In genomic region chr10:128018704-128019103, GRCh38 we compare ENCODE assay signal across 16 cellular contexts.
"Had no signal": no experiment of that assay in that cellular context is flagged by ENCODE, and none has a peak within 500 bp of the region (broad histone marks: within the 10 kb centered on the region; RNA-seq: fewer than 3 reads in every experiment).

No MANE protein-coding gene starts in this region.

- H3K27me3 Mint-ChIP-seq: activated CD4-positive, alpha-beta T cell treated with anti-CD3 and anti-CD28 coated beads, Interleukin-2, amount 10 ng/mL, durations not matched to agents 7 days and 5 days had no signal

- H3K27ac ChIP-seq: body of pancreas, esophagus squamous epithelium, upper lobe of right lung had no signal

- H3K4me3 Mint-ChIP-seq: activated CD4-positive, alpha-beta T cell treated with anti-CD3 and anti-CD28 coated beads, Interleukin-2, amount 10 ng/mL, durations not matched to agents 7 days and 5 days; activated naive CD4-positive, alpha-beta T cell treated with anti-CD3 and anti-CD28 coated beads, Interleukin-2, amount 10 ng/mL, durations not matched to agents 7 days and 5 days; naive thymus-derived CD8-positive, alpha-beta T cell; WTC11 had no signal

- H3K36me3 Mint-ChIP-seq: activated naive CD4-positive, alpha-beta T cell treated with anti-CD3 and anti-CD28 coated beads, Interleukin-2, amount 10 ng/mL, durations not matched to agents 7 days and 5 days; naive thymus-derived CD8-positive, alpha-beta T cell; WTC11 had no signal

- DNase-seq: activated CD4-positive, alpha-beta T cell treated with anti-CD3 and anti-CD28 coated beads, Interleukin-2, amount 10 ng/mL, durations not matched to agents 7 days and 5 days; activated naive CD4-positive, alpha-beta T cell treated with anti-CD3 and anti-CD28 coated beads, Interleukin-2, amount 10 ng/mL, durations not matched to agents 7 days and 5 days; amniotic stem cell; body of pancreas; caudate nucleus; esophagus squamous epithelium; hypothalamus; kidney glomerular epithelial cell; mesenchymal stem cell; naive thymus-derived CD8-positive, alpha-beta T cell; nucleus accumbens; SHP77; stimulated activated CD4-positive, alpha-beta T cell treated with anti-CD3 and anti-CD28 coated beads, Interleukin-4, amount 100 ng/mL, for 1 hour; stimulated activated naive CD4-positive, alpha-beta T cell treated with Interleukin-2 at 50 U/mL for 16 hours; upper lobe of right lung had no signal

- ATAC-seq: body of pancreas; naive thymus-derived CD8-positive, alpha-beta T cell; upper lobe of right lung; WTC11 had no signal

- H3K9me3 ChIP-seq: body of pancreas, esophagus squamous epithelium, upper lobe of right lung had no signal

- H3K36me3 ChIP-seq: esophagus squamous epithelium, upper lobe of right lung had no signal

- H3K4me1 Mint-ChIP-seq: WTC11 had no signal

- H3K27ac Mint-ChIP-seq: activated CD4-positive, alpha-beta T cell treated with anti-CD3 and anti-CD28 coated beads, Interleukin-2, amount 10 ng/mL, durations not matched to agents 7 days and 5 days; activated naive CD4-positive, alpha-beta T cell treated with anti-CD3 and anti-CD28 coated beads, Interleukin-2, amount 10 ng/mL, durations not matched to agents 7 days and 5 days; WTC11 had no signal

- H3K9me3 Mint-ChIP-seq: activated CD4-positive, alpha-beta T cell treated with anti-CD3 and anti-CD28 coated beads, Interleukin-2, amount 10 ng/mL, durations not matched to agents 7 days and 5 days; activated naive CD4-positive, alpha-beta T cell treated with anti-CD3 and anti-CD28 coated beads, Interleukin-2, amount 10 ng/mL, durations not matched to agents 7 days and 5 days; naive thymus-derived CD8-positive, alpha-beta T cell; WTC11 had no signal

- H3K27me3 ChIP-seq: body of pancreas, esophagus squamous epithelium, upper lobe of right lung had no signal

- H3K4me1 ChIP-seq: body of pancreas, esophagus squamous epithelium, upper lobe of right lung had no signal

- H3K4me3 ChIP-seq: body of pancreas, esophagus squamous epithelium, upper lobe of right lung had no signal
